Comparison of ENCODE assay signal across 8 cellular contexts in the genomic region with DNA sequence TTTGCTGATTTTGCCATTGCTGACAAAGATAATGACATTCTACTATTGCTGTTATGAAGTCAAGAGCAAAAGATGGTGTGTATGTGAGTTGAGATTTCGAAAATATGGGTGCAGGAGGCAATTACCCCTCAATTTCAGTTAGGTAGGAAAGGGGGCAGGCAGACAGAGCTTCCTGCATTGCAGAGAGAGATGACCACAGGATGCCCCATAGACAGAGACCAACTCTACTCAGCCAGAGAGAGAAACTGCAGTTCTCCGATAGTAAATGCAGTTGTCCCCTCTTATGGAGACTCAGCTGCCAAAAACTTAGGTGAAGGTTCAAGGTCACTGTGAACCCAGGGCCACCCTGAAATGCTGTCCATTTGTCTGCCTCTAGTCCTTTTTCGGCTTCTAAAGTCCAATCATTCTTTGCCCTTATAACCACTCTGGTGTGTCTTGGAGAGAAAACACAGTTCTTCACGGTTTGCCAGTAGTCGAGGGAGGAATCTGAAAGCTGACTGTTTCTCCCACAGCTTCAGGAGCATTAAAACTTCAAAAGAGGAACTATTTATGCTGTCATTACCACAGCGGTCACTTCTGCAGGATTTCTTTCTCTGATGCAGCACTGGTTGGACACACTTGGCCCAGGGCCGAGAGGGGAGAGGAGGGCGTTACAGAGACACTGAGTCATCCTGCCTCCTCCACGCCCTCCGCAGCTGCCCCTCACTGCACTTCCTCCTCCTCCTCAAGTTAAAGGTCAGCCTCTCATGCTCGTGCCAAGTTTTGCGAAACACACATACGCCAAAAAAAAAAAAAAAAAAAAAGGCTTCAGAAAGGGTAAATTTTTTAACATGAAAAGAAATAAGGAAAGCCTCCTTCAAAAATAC.
DNase-seq lines count a peak whose midpoint lies in the region; ATAC-seq and TF ChIP-seq lines count a peak whose summit lies in the region.

No MANE protein-coding gene starts in this region.

- H3K27ac ChIP-seq in mucosa of rectum (ENCODE audit: low read depth in 2 of 2, low read length in 2 of 2): peak overlapping the region; percentile 71 to 82
- H3K27ac ChIP-seq in effector memory CD4-positive, alpha-beta T cell (ENCODE audit: insufficient read depth, low read length, poor library complexity, severe bottlenecking): no peak overlapping the region

- no peaks in the 10 kb centered on the region for H3K9me3 ChIP-seq in mucosa of rectum (ENCODE audit: control insufficient read depth in 2 of 2, low read length in 2 of 2)
- no peaks in the 10 kb centered on the region for H3K9me3 ChIP-seq in effector memory CD4-positive, alpha-beta T cell (ENCODE audit: control insufficient read depth, low read length)

- no peaks in the 10 kb centered on the region for H3K36me3 ChIP-seq in mucosa of rectum (ENCODE audit: control insufficient read depth in 2 of 2, insufficient read depth in 2 of 2, low read length in 2 of 2)
- H3K36me3 ChIP-seq in effector memory CD4-positive, alpha-beta T cell (ENCODE audit: control insufficient read depth, insufficient read depth, low read length): no peaks in the 10 kb centered on the region

- peaks cover 20 to 32% of the 10 kb centered on the region in 2 donors for H3K4me1 ChIP-seq in mucosa of rectum (ENCODE audit: control insufficient read depth in 2 of 2, insufficient read depth in 2 of 2, low read length in 2 of 2)
- no peaks in the 10 kb centered on the region for H3K4me1 ChIP-seq in effector memory CD4-positive, alpha-beta T cell (ENCODE audit: control insufficient read depth, insufficient read depth, low read length, poor library complexity, severe bottlenecking)

- ATAC-seq in GM21367 (IDR thresholded peaks at IDR 0.05; ENCODE audit: unreplicated experiment) (peak; percentile 96), HG03571 (IDR thresholded peaks at IDR 0.05; ENCODE audit: unreplicated experiment) (peak; percentile 89)

- peak overlapping the region; percentile 20 to 30 for H3K9ac ChIP-seq in mucosa of rectum (ENCODE audit: low read depth in 1 of 2, low read length in 2 of 2)

- H3K4me3 ChIP-seq in epithelial cell of esophagus (ENCODE audit: low read length) (no peak overlapping the region), mucosa of rectum (ENCODE audit: low read length in 2 of 2) (peak overlapping the region; percentile 24 to 51)
- H3K4me3 ChIP-seq in effector memory CD4-positive, alpha-beta T cell (ENCODE audit: insufficient read depth, low read depth, low read length, poor library complexity, severe bottlenecking): no peak overlapping the region

- no peak for TF ChIP-seq CTCF in epithelial cell of esophagus (IDR thresholded peaks at IDR 0.05; ENCODE audit: insufficient read depth, low read depth, low read length, missing control alignments)

- DNase-seq in DMS53 (lab: John Stamatoyannopoulos, UW) (peak; percentile 84), T1000 (lab: John Stamatoyannopoulos, UW) (peak; percentile 72), epithelial cell of esophagus (ENCODE audit: low read depth) (peak; percentile 90), superior temporal gyrus (ENCODE audit: extremely low spot score) (peak; percentile 66)
- no peak for DNase-seq in effector memory CD4-positive, alpha-beta T cell

- H3K27me3 ChIP-seq in mucosa of rectum (ENCODE audit: control insufficient read depth in 2 of 2, insufficient read depth in 2 of 2, low read length in 2 of 2): no peaks in the 10 kb centered on the region
- no peaks in the 10 kb centered on the region for H3K27me3 ChIP-seq in effector memory CD4-positive, alpha-beta T cell (replicated peaks; ENCODE audit: control insufficient read depth, insufficient read depth, low read length, poor library complexity, severe bottlenecking)

Comparison
In these comparisons a context has a peak if more than half of its experiments do, and no peak if none do; other contexts are left out.
1. DNase-seq: peak in DMS53 (single experiment), T1000 (single experiment), epithelial cell of esophagus (single experiment) and superior temporal gyrus (single experiment); none in effector memory CD4-positive, alpha-beta T cell (0 of 3).
2. H3K4me3 ChIP-seq: peak in mucosa of rectum (2 of 2); none in epithelial cell of esophagus (single experiment) and effector memory CD4-positive, alpha-beta T cell (single experiment).